In genomic region chr15:83166830-83167229, GRCh38 we compare ENCODE assay signal across 1 cellular context.
TF ChIP-seq lines count a peak whose summit lies in the region.

No MANE protein-coding gene starts in this region.

TF ChIP-seq in K562, 482 proteins besides CTCF, POLR2A, EP300 and RAD21:
- TF ChIP-seq ARID3A (IDR thresholded peaks at IDR 0.05; ENCODE audit: borderline replicate concordance, low read depth, low read length), result no peak
- TF ChIP-seq CBFA2T3 (IDR thresholded peaks at IDR 0.05), result peak; percentile 79
- TF ChIP-seq PBX2 (CRISPR knock-in tag; IDR thresholded peaks at IDR 0.05; ENCODE audit: low read depth), result no peak
- TF ChIP-seq PBX2 (tag; conservative IDR thresholded peaks at IDR 0.05; ENCODE audit: low read depth), result peak; percentile 19; the same call in 1 of the 2 replicates
- TF ChIP-seq TCF3 (CRISPR knock-in tag; IDR thresholded peaks at IDR 0.05), result 0 out of 2 replicates have a peak, but pooled peaks have one; percentile 27
- no peak for TF ChIP-seq HNRNPLL (IDR thresholded peaks at IDR 0.05; ENCODE audit: low read depth, low read length, poor library complexity, severe bottlenecking)
- no peak for TF ChIP-seq HSF4 (CRISPR knock-in tag; IDR thresholded peaks at IDR 0.05; ENCODE audit: borderline replicate concordance)
- peak; percentile 39 for TF ChIP-seq MEIS2 (IDR thresholded peaks at IDR 0.05; ENCODE audit: partially characterized antibody)
- no peak for TF ChIP-seq CREBBP (IDR thresholded peaks at IDR 0.05; ENCODE audit: low read depth, low read length)
- TF ChIP-seq CBFA2T2 (conservative IDR thresholded peaks at IDR 0.05), result peak; percentile 59
- no peak for TF ChIP-seq XRCC3 (IDR thresholded peaks at IDR 0.05)
- TF ChIP-seq MXD1 (CRISPR knock-in tag; IDR thresholded peaks at IDR 0.05; ENCODE audit: borderline replicate concordance, poor library complexity, severe bottlenecking), result no peak
- TF ChIP-seq KDM1A (IDR thresholded peaks at IDR 0.05), result peak; percentile 49 to 64; a peak in 3 of 4 replicates
- no peak for TF ChIP-seq THRB (CRISPR knock-in tag; conservative IDR thresholded peaks at IDR 0.05)
